In genomic region chr1:177983824-177984528, GRCh38 we compare ENCODE assay signal across 8 cellular contexts. TPM values are rescaled to one million over a fixed set of nuclear protein-coding genes. Genes with fewer than 3 reads are reported as not detected.
A peak's percentile ranks its signal among the peaks of the same experiment; 100 is the strongest.
DNase-seq lines count a peak whose midpoint lies in the region; ATAC-seq and TF ChIP-seq lines count a peak whose summit lies in the region.

No MANE protein-coding gene starts in this region.

- peaks cover 20% of the 10 kb centered on the region for H3K9me3 Mint-ChIP-seq in nephron progenitor cell
- peaks cover 4 to 10% of the 10 kb centered on the region in 2 donors for H3K9me3 Mint-ChIP-seq in stimulated activated naive CD8-positive, alpha-beta T cell treated with anti-CD3 and anti-CD28 coated beads, Interleukin-15, amount 100 ng/mL, for 72 hours
- peaks cover 15% of the 10 kb centered on the region for H3K9me3 Mint-ChIP-seq in activated naive CD8-positive, alpha-beta T cell treated with anti-CD3 and anti-CD28 coated beads, Interleukin-2, amount 50 U/mL, for 24 hours
- H3K9me3 Mint-ChIP-seq in activated CD4-positive, alpha-beta memory T cell treated with anti-CD3 and anti-CD28 coated beads for 36 hours: peaks cover 2% of the 10 kb centered on the region

- intact Hi-C loops in activated CD4-positive, alpha-beta memory T cell treated with anti-CD3 and anti-CD28 coated beads for 36 hours (cut with micrococcal nuclease): no loop called here

- DNase-seq in Daoy (ENCODE audit: low read depth): peak; percentile 89
- peak; percentile 65 for DNase-seq in NCI-H774 (lab: John Stamatoyannopoulos, UW)
- DNase-seq in epithelial cell of prostate (ENCODE audit: low read depth, low spot score): peak; percentile 59
- DNase-seq in nephron progenitor cell: peak; percentile 27
- no peak for DNase-seq in stimulated activated naive CD8-positive, alpha-beta T cell treated with anti-CD3 and anti-CD28 coated beads, Interleukin-15, amount 100 ng/mL, for 72 hours
- DNase-seq in activated naive CD8-positive, alpha-beta T cell treated with anti-CD3 and anti-CD28 coated beads, Interleukin-2, amount 50 U/mL, for 24 hours: no peak
- no peak for DNase-seq in activated CD4-positive, alpha-beta memory T cell treated with anti-CD3 and anti-CD28 coated beads for 36 hours

- H3K36me3 Mint-ChIP-seq in nephron progenitor cell (ENCODE audit: low read depth): peaks cover 4% of the 10 kb centered on the region
- H3K36me3 Mint-ChIP-seq in activated naive CD8-positive, alpha-beta T cell treated with anti-CD3 and anti-CD28 coated beads, Interleukin-2, amount 50 U/mL, for 24 hours (ENCODE audit: low read depth): no peaks in the 10 kb centered on the region
- no peaks in the 10 kb centered on the region for H3K36me3 Mint-ChIP-seq in activated CD4-positive, alpha-beta memory T cell treated with anti-CD3 and anti-CD28 coated beads for 36 hours

- peaks cover 3% of the 10 kb centered on the region for H3K27me3 Mint-ChIP-seq in nephron progenitor cell (ENCODE audit: low read depth, poor library complexity)
- no peaks in the 10 kb centered on the region for H3K27me3 Mint-ChIP-seq in stimulated activated naive CD8-positive, alpha-beta T cell treated with anti-CD3 and anti-CD28 coated beads, Interleukin-15, amount 100 ng/mL, for 72 hours
- H3K27me3 Mint-ChIP-seq in activated naive CD8-positive, alpha-beta T cell treated with anti-CD3 and anti-CD28 coated beads, Interleukin-2, amount 50 U/mL, for 24 hours: no peaks in the 10 kb centered on the region
- no peaks in the 10 kb centered on the region for H3K27me3 Mint-ChIP-seq in activated CD4-positive, alpha-beta memory T cell treated with anti-CD3 and anti-CD28 coated beads for 36 hours

- POLR2A ChIA-PET in activated CD4-positive, alpha-beta memory T cell treated with anti-CD3 and anti-CD28 coated beads for 36 hours (lab: Charles Lee): no interaction called here

- H3K4me1 Mint-ChIP-seq in nephron progenitor cell: peaks cover 30% of the 10 kb centered on the region
- no peaks in the 10 kb centered on the region for H3K4me1 Mint-ChIP-seq in stimulated activated naive CD8-positive, alpha-beta T cell treated with anti-CD3 and anti-CD28 coated beads, Interleukin-15, amount 100 ng/mL, for 72 hours
- H3K4me1 Mint-ChIP-seq in activated naive CD8-positive, alpha-beta T cell treated with anti-CD3 and anti-CD28 coated beads, Interleukin-2, amount 50 U/mL, for 24 hours: no peaks in the 10 kb centered on the region
- no peaks in the 10 kb centered on the region for H3K4me1 Mint-ChIP-seq in activated CD4-positive, alpha-beta memory T cell treated with anti-CD3 and anti-CD28 coated beads for 36 hours (ENCODE audit: low read depth)

- H3K27ac Mint-ChIP-seq in nephron progenitor cell: no peak overlapping the region
- H3K27ac Mint-ChIP-seq in stimulated activated naive CD8-positive, alpha-beta T cell treated with anti-CD3 and anti-CD28 coated beads, Interleukin-15, amount 100 ng/mL, for 72 hours: no peak overlapping the region
- no peak overlapping the region for H3K27ac Mint-ChIP-seq in activated naive CD8-positive, alpha-beta T cell treated with anti-CD3 and anti-CD28 coated beads, Interleukin-2, amount 50 U/mL, for 24 hours
- H3K27ac Mint-ChIP-seq in activated CD4-positive, alpha-beta memory T cell treated with anti-CD3 and anti-CD28 coated beads for 36 hours: no peak overlapping the region

- no peak for TF ChIP-seq CTCF in nephron progenitor cell (IDR thresholded peaks at IDR 0.05)

- ATAC-seq in HG02884 (IDR thresholded peaks at IDR 0.05; ENCODE audit: unreplicated experiment): no peak
- no peak for ATAC-seq in stimulated activated naive CD8-positive, alpha-beta T cell treated with anti-CD3 and anti-CD28 coated beads, Interleukin-15, amount 100 ng/mL, for 72 hours
- no peak for ATAC-seq in activated naive CD8-positive, alpha-beta T cell treated with anti-CD3 and anti-CD28 coated beads, Interleukin-2, amount 50 U/mL, for 24 hours

- peak overlapping the region; percentile 28 for H3K4me3 Mint-ChIP-seq in nephron progenitor cell
- H3K4me3 Mint-ChIP-seq in stimulated activated naive CD8-positive, alpha-beta T cell treated with anti-CD3 and anti-CD28 coated beads, Interleukin-15, amount 100 ng/mL, for 72 hours: no peak overlapping the region
- H3K4me3 Mint-ChIP-seq in activated naive CD8-positive, alpha-beta T cell treated with anti-CD3 and anti-CD28 coated beads, Interleukin-2, amount 50 U/mL, for 24 hours: no peak overlapping the region
- H3K4me3 Mint-ChIP-seq in activated CD4-positive, alpha-beta memory T cell treated with anti-CD3 and anti-CD28 coated beads for 36 hours: no peak overlapping the region

- CTCF ChIA-PET in activated CD4-positive, alpha-beta memory T cell treated with anti-CD3 and anti-CD28 coated beads for 36 hours (lab: Charles Lee): no interaction called here

- peak overlapping the region; percentile 8 for H3K27ac ChIP-seq in epithelial cell of prostate

RNA-seq across cellular contexts. Expression of gene SEC16B, which starts 14.1 kb away (rescaled TPM):
- total RNA-seq in Daoy (2014; rRNA removed; shearing (Covaris generic)): 0.36 and 0.46 TPM in 2 replicates
- total RNA-seq in activated CD4-positive, alpha-beta memory T cell treated with anti-CD3 and anti-CD28 coated beads for 36 hours: not detected

Comparison
In these comparisons a context has a peak if more than half of its experiments do, and no peak if none do; other contexts are left out.
1. DNase-seq: peak in Daoy (single experiment), NCI-H774 (single experiment), epithelial cell of prostate (single experiment) and nephron progenitor cell (single experiment); none in stimulated activated naive CD8-positive, alpha-beta T cell treated with anti-CD3 and anti-CD28 coated beads, Interleukin-15, amount 100 ng/mL, for 72 hours (0 of 2), activated naive CD8-positive, alpha-beta T cell treated with anti-CD3 and anti-CD28 coated beads, Interleukin-2, amount 50 U/mL, for 24 hours (single experiment) and activated CD4-positive, alpha-beta memory T cell treated with anti-CD3 and anti-CD28 coated beads for 36 hours (single experiment).